In genomic region chr17:59870482-59870881, GRCh38 we compare ENCODE assay signal across 17 cellular contexts. TPM values are rescaled to one million over a fixed set of nuclear protein-coding genes. Genes with fewer than 3 reads are reported as not detected.
DNase-seq lines count a peak whose midpoint lies in the region; ATAC-seq, FAIRE-seq and TF ChIP-seq lines count a peak whose summit lies in the region.
"Had no signal": no experiment of that assay in that cellular context is flagged by ENCODE, and none has a peak within 500 bp of the region (broad histone marks: within the 10 kb centered on the region; RNA-seq: fewer than 3 reads in every experiment).

No MANE protein-coding gene starts in this region.

- H3K4me3 Mint-ChIP-seq in activated CD4-positive, alpha-beta memory T cell treated with anti-CD3 and anti-CD28 coated beads, Interleukin-2, amount 10 ng/mL, durations not matched to agents 7 days and 5 days, result no peak overlapping the region

- intact Hi-C loops in pancreas (cut with DNase I), result no loop called here

- no peak overlapping the region for H4K8ac ChIP-seq in H1 (ENCODE audit: extremely low read depth, insufficient read depth, low read length)

- H3K9me3 ChIP-seq in H1 (ENCODE audit: insufficient read depth in 2 of 2, low read depth in 1 of 2, low read length in 1 of 2) (no peaks in the 10 kb centered on the region; a peak in 1 of 4 replicates), pancreas (no peaks in the 10 kb centered on the region)
- H3K9me3 ChIP-seq: HAP-1, SJCRH30 had no signal

- H2BK120ac ChIP-seq in H1 (replicated peaks; ENCODE audit: low read depth, low read length), result no peak overlapping the region

- H3K79me2 ChIP-seq in H1 (ENCODE audit: control insufficient read depth in 1 of 2, insufficient read depth in 2 of 2, low read length in 2 of 2), result no peaks in the 10 kb centered on the region

- no peak overlapping the region for H2BK15ac ChIP-seq in H1 (ENCODE audit: low read length)

- 94% methylated on average over 8 of the region's 8 CpGs; no CpG with 5 or more reads in 1 of the 2 experiments for WGBS in H1 (ENCODE audit: extremely low coverage in 1 of 2, insufficient coverage in 1 of 2, insufficient read length in 1 of 2, insufficient replicate concordance in 2 of 2, low coverage in 1 of 2, low lambda C conversion rate in 2 of 2, missing lambda C conversion rate in 1 of 2), 2 experiments
- WGBS in pancreas, 2 donors, result 68 to 69% methylated on average over 8 of the region's 8 CpGs

- H3K4me3 ChIP-seq in LNCaP clone FGC (ENCODE audit: low read depth, low read length) (no peak overlapping the region), H1 (ENCODE audit: extremely low read depth in 1 of 4, insufficient read depth in 2 of 4, low read depth in 3 of 4, low read length in 4 of 4) (no peak overlapping the region), pancreas (no peak overlapping the region)
- H3K4me3 ChIP-seq: HAP-1, SJCRH30 had no signal

- no peak for TF ChIP-seq CTCF in 22Rv1 (IDR thresholded peaks at IDR 0.05)
- no peak for TF ChIP-seq CTCF in LNCaP clone FGC (IDR thresholded peaks at IDR 0.05; ENCODE audit: control insufficient read depth, extremely low read depth, insufficient read depth)
- TF ChIP-seq CTCF in H1 (IDR thresholded peaks at IDR 0.05; ENCODE audit: control extremely low read depth in 1 of 3, insufficient read depth in 1 of 3, low read depth in 1 of 3, low read length in 3 of 3), result no peak
- no peak for TF ChIP-seq CTCF in pancreas (IDR thresholded peaks at IDR 0.05)

- H2AFZ ChIP-seq in H1 (ENCODE audit: low read length), result no peak overlapping the region

- no peaks in the 10 kb centered on the region for H3K79me1 ChIP-seq in H1 (ENCODE audit: low read depth, low read length)

- no peaks in the 10 kb centered on the region for H4K20me1 ChIP-seq in H1 (replicated peaks in 1 of 2; ENCODE audit: control insufficient read depth in 1 of 2, insufficient read depth in 2 of 2, low read length in 2 of 2)

- peaks cover 12% of the 10 kb centered on the region for H3K36me3 Mint-ChIP-seq in activated CD4-positive, alpha-beta memory T cell treated with anti-CD3 and anti-CD28 coated beads, Interleukin-2, amount 10 ng/mL, durations not matched to agents 7 days and 5 days (ENCODE audit: low read depth)

- no peak overlapping the region for H2BK5ac ChIP-seq in H1 (ENCODE audit: low read depth, low read length)

- H3K23ac ChIP-seq in H1 (ENCODE audit: insufficient read length), result no peak overlapping the region

- H3K9me3 Mint-ChIP-seq in activated CD4-positive, alpha-beta memory T cell treated with anti-CD3 and anti-CD28 coated beads, Interleukin-2, amount 10 ng/mL, durations not matched to agents 7 days and 5 days, result no peaks in the 10 kb centered on the region

- peak in 1 of 4 donors; percentile 11 for ATAC-seq in pancreas
- no peak for ATAC-seq in HG03159 (IDR thresholded peaks at IDR 0.05; ENCODE audit: unreplicated experiment)

- POLR2A ChIA-PET in H1 (lab: Charles Lee; ENCODE audit: partially characterized antibody), result interaction anchor here (0.6 to 2.6 kb wide), 6 partner anchors 8 to 168 kb away, joined by 3 to 9 read pairs (median 4); no protein-coding TSS in a partner anchor
- POLR2A ChIA-PET in activated CD4-positive, alpha-beta memory T cell treated with anti-CD3 and anti-CD28 coated beads, Interleukin-2, amount 10 ng/mL, durations not matched to agents 7 days and 5 days (lab: Charles Lee), result interaction anchor here (0.5 to 4.2 kb wide), 2 partner anchors 16 to 22 kb away, joined by 3 to 13 read pairs; partner anchors contain the start of genes RPS6KB1 and TUBD1

- H3K4me2 ChIP-seq in H1 (ENCODE audit: insufficient read depth in 1 of 2, low read depth in 2 of 2, low read length in 2 of 2), result no peak overlapping the region

- no peaks in the 10 kb centered on the region for H3K27me3 Mint-ChIP-seq in activated CD4-positive, alpha-beta memory T cell treated with anti-CD3 and anti-CD28 coated beads, Interleukin-2, amount 10 ng/mL, durations not matched to agents 7 days and 5 days

- H3K23me2 ChIP-seq in H1 (ENCODE audit: low read depth, low read length), result no peaks in the 10 kb centered on the region

- H3K4ac ChIP-seq in H1 (replicated peaks; ENCODE audit: insufficient read length, low read depth, low read length), result no peak overlapping the region

- TF ChIP-seq EP300 in H1 (IDR thresholded peaks at IDR 0.05; ENCODE audit: borderline replicate concordance in 1 of 2, low read depth in 2 of 2, low read length in 2 of 2), result no peak

- H3K27me3 ChIP-seq in H1 (replicated peaks in 1 of 4; ENCODE audit: control insufficient read depth in 3 of 4, extremely low read depth in 1 of 4, insufficient read depth in 3 of 4, low read length in 3 of 4) (no peaks in the 10 kb centered on the region), pancreas (no peaks in the 10 kb centered on the region)
- H3K27me3 ChIP-seq: SJCRH30 had no signal

- no peak overlapping the region for H3K18ac ChIP-seq in H1 (ENCODE audit: extremely low read depth, low read length)

- no peak overlapping the region for H3K9ac ChIP-seq in H1 (replicated peaks in 1 of 4; ENCODE audit: extremely low read depth in 1 of 4, low read depth in 3 of 4, low read length in 3 of 4)

- no peak overlapping the region for H2AK5ac ChIP-seq in H1 (ENCODE audit: low read depth, low read length)

- H2BK12ac ChIP-seq in H1 (ENCODE audit: low read depth, low read length), result no peak overlapping the region

- no peak for FAIRE-seq in H1 (lab: Jason Lieb, UNC)
- no peak for FAIRE-seq in pancreas (lab: Jason Lieb, UNC)
- FAIRE-seq: GM19239 had no signal

- DNase-seq in LNCaP clone FGC (ENCODE audit: low read depth), result peak; percentile 74
- DNase-seq in H1 (ENCODE audit: low read depth in 1 of 2, low spot score in 2 of 2), result no peak
- DNase-seq in pancreas, result peak in 1 of 6 donors; percentile 34
- DNase-seq in ACHN, result no peak
- DNase-seq in stimulated activated CD4-positive, alpha-beta T cell treated with anti-CD3 and anti-CD28 coated beads, Interleukin-12 subunit alpha, Interleukin-12 subunit beta, amount 100 ng/mL, for 4 hours, result no peak
- no peak for DNase-seq in activated CD4-positive, alpha-beta memory T cell treated with anti-CD3 and anti-CD28 coated beads, Interleukin-2, amount 10 ng/mL, durations not matched to agents 7 days and 5 days
- DNase-seq: AML-193, EL, MV-4-11, NCI-H1436, NCI-H2029, NCI-H774, SJCRH30 had no signal

- H4K91ac ChIP-seq in H1 (replicated peaks; ENCODE audit: insufficient read length, low read length), result peak overlapping the region; percentile 73

- no peak overlapping the region for H2BK20ac ChIP-seq in H1 (ENCODE audit: low read length)

- in situ Hi-C loops in ACHN (cut with HindIII; ENCODE audit: low pct_ligation_motif_present, low pct_unique_long_range_greater_than_20kb, low sequenced_read_pairs), result no loop called here

- no peak overlapping the region for H3K14ac ChIP-seq in H1 (ENCODE audit: insufficient read length)

- no peaks in the 10 kb centered on the region for H3K4me1 Mint-ChIP-seq in activated CD4-positive, alpha-beta memory T cell treated with anti-CD3 and anti-CD28 coated beads, Interleukin-2, amount 10 ng/mL, durations not matched to agents 7 days and 5 days

- TF ChIP-seq POLR2A in H1 (IDR thresholded peaks at IDR 0.05; ENCODE audit: control extremely low read depth in 1 of 2, low read depth in 2 of 2, low read length in 2 of 2), result no peak

- H4K5ac ChIP-seq in H1 (ENCODE audit: insufficient read length, low read depth, low read length), result no peak overlapping the region

- H3K36me3 ChIP-seq in H1 (ENCODE audit: control insufficient read depth in 2 of 4, insufficient read depth in 4 of 4, low read length in 3 of 4), result peaks cover 0 to 17% (median 2%) of the 10 kb centered on the region in 4 experiments; a peak in 2 of 8 replicates
- no peaks in the 10 kb centered on the region for H3K36me3 ChIP-seq in pancreas

- H3K27ac ChIP-seq in 22Rv1 (peak overlapping the region; percentile 74), H1 (ENCODE audit: low read depth, low read length) (no peak overlapping the region), pancreas (peak overlapping the region in 3 of 4 donors; percentile 14 to 66 (median 30))
- H3K27ac ChIP-seq: SJCRH30 had no signal

- H3K27ac Mint-ChIP-seq in activated CD4-positive, alpha-beta memory T cell treated with anti-CD3 and anti-CD28 coated beads, Interleukin-2, amount 10 ng/mL, durations not matched to agents 7 days and 5 days, result no peak overlapping the region

- TF ChIP-seq RAD21 in H1 (IDR thresholded peaks at IDR 0.05 in 1 of 2, conservative IDR thresholded peaks at IDR 0.05 in 1 of 2; ENCODE audit: low read depth in 2 of 2, low read length in 2 of 2), result no peak

- H3K56ac ChIP-seq in H1 (replicated peaks; ENCODE audit: insufficient read length, low read depth, low read length), result no peak overlapping the region

- no peaks in the 10 kb centered on the region for H3K4me1 ChIP-seq in H1 (replicated peaks in 1 of 4; ENCODE audit: control insufficient read depth in 3 of 4, insufficient read depth in 4 of 4, low read length in 3 of 4)
- peaks cover 11 to 31% (median 25%) of the 10 kb centered on the region in 3 donors for H3K4me1 ChIP-seq in pancreas
- H3K4me1 ChIP-seq: HAP-1, SJCRH30 had no signal

- CTCF ChIA-PET in H1 (lab: Charles Lee; ENCODE audit: partially characterized antibody), result interaction anchor here (0.9 to 2.5 kb wide), 6 partner anchors 17 to 166 kb away, joined by 3 to 9 read pairs (median 4); no protein-coding TSS in a partner anchor
- CTCF ChIA-PET in activated CD4-positive, alpha-beta memory T cell treated with anti-CD3 and anti-CD28 coated beads, Interleukin-2, amount 10 ng/mL, durations not matched to agents 7 days and 5 days (lab: Charles Lee), result interaction anchor here (0.6 to 1.1 kb wide), 2 partner anchors 71 to 123 kb away, joined by 3 to 5 read pairs; no protein-coding TSS in a partner anchor

RNA-seq across cellular contexts. Expression of gene TUBD1, which starts 22.3 kb away (rescaled TPM):
- total RNA-seq in H1 (2021; fragmentation: NEBNext Ultra II Directional; extraction: Animal tissue kit (Norgen Biotek cat#: 25700)), result 16.1 and 17.5 TPM in 2 replicates
- polyA plus RNA-seq in H1 (2011; rRNA removed), result 5.7 and 9.1 TPM in 2 replicates
- polyA plus RNA-seq in H1 (2011; cell fraction: cytosol; rRNA removed), result 7.3 TPM
- polyA plus RNA-seq in H1 (2011; cell fraction: nucleus; rRNA removed), result 3.4 TPM
- 11.2 to 22.7 TPM (median 15.5 TPM) in 4 replicates for polyA plus RNA-seq in H1 (2012, experiment 1 of 2)
- 2.3 TPM for polyA plus RNA-seq in H1 (2012, experiment 2 of 2)
- 11.9 TPM for polyA plus RNA-seq in H1 (2013, experiment 1 of 2)
- polyA plus RNA-seq in H1 (2013, experiment 2 of 2), result 12.3 TPM
- 20.3 and 30.4 TPM in 2 replicates for polyA minus RNA-seq in H1 (2011; rRNA and poly(A)+ RNA removed)
- 11.9 TPM for polyA minus RNA-seq in H1 (2011; cell fraction: cytosol; rRNA and poly(A)+ RNA removed)
- 16.1 TPM for polyA minus RNA-seq in H1 (2011; cell fraction: nucleus; rRNA and poly(A)+ RNA removed)
- total RNA-seq in pancreas, result 1 to 10 TPM; 3.4 to 8.5 (median 6.4) TPM
- polyA plus RNA-seq in pancreas, result 1 to 10 TPM; 6.7 to 8.4 TPM
- total RNA-seq in activated CD4-positive, alpha-beta memory T cell treated with anti-CD3 and anti-CD28 coated beads, Interleukin-2, amount 10 ng/mL, durations not matched to agents 7 days and 5 days, result 10 to 100 TPM; 11.4 to 11.7 TPM

RNA-seq across cellular contexts. Expression of gene RPS6KB1, which starts 22.4 kb away (rescaled TPM):
- total RNA-seq in H1 (2021; fragmentation: NEBNext Ultra II Directional; extraction: Animal tissue kit (Norgen Biotek cat#: 25700)), result 25.5 and 28.4 TPM in 2 replicates
- polyA plus RNA-seq in H1 (2011; rRNA removed) (2.1 and 3.4 TPM in 2 replicates), pancreas (10 to 100 TPM in 1 of 2 donors, 1 to 10 TPM in 1; 10.0 to 12.3 TPM)
- 4.1 TPM for polyA plus RNA-seq in H1 (2011; cell fraction: cytosol; rRNA removed)
- polyA plus RNA-seq in H1 (2011; cell fraction: nucleus; rRNA removed), result 2.9 TPM
- 9.2 to 19.7 TPM (median 12.8 TPM) in 4 replicates for polyA plus RNA-seq in H1 (2012, experiment 1 of 2)
- 0.62 TPM for polyA plus RNA-seq in H1 (2012, experiment 2 of 2)
- polyA plus RNA-seq in H1 (2013, experiment 1 of 2), result 8.7 TPM
- polyA plus RNA-seq in H1 (2013, experiment 2 of 2), result 8.7 TPM
- 9.3 and 10.5 TPM in 2 replicates for polyA minus RNA-seq in H1 (2011; rRNA and poly(A)+ RNA removed)
- polyA minus RNA-seq in H1 (2011; cell fraction: cytosol; rRNA and poly(A)+ RNA removed), result 10.7 TPM
- 16.8 TPM for polyA minus RNA-seq in H1 (2011; cell fraction: nucleus; rRNA and poly(A)+ RNA removed)
- total RNA-seq in pancreas, result 10 to 100 TPM; 19.2 to 24.5 (median 21.3) TPM
- total RNA-seq in activated CD4-positive, alpha-beta memory T cell treated with anti-CD3 and anti-CD28 coated beads, Interleukin-2, amount 10 ng/mL, durations not matched to agents 7 days and 5 days, result 10 to 100 TPM; 44.3 to 50.1 TPM
